1 cellular context compared by ENCODE assay signal in genomic region chr2:31896293-31896692, GRCh38.
TF ChIP-seq lines count a peak whose summit lies in the region.

No MANE protein-coding gene starts in this region.

TF ChIP-seq in HepG2, 621 proteins besides CTCF, POLR2A, EP300 and RAD21 (continued from another document):
- TF ChIP-seq ZBTB40 (IDR thresholded peaks at IDR 0.05), result peak; percentile 44; the same call in 1 of the 2 replicates
- no peak; the same call in 1 of the 2 replicates for TF ChIP-seq ZBTB40 (CRISPR knock-in tag; IDR thresholded peaks at IDR 0.05)
